Comparison of ENCODE assay signal across 23 cellular contexts in the genomic region with DNA sequence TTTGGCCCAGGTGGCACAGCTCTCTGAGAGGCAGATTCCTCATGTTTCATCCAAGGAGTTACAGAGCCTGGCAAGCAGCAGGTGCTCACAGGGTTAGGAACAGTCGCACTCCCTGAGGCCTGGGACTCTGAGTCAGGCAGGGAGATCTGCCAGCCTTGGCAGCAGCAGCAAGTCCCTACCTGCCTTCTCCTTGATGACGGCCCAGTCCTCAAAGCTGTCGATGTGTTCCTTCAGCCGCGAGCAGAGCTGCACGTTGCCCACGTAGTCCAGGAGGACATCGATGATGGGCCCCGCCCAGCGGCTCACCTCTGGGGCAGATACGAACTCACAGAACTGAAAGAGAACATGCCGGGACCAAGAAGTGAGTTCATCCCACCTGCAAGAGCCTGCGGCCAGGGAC. TPM values are rescaled to one million over a fixed set of nuclear protein-coding genes. Genes with fewer than 3 reads are reported as not detected.
DNase-seq lines count a peak whose midpoint lies in the region; ATAC-seq and TF ChIP-seq lines count a peak whose summit lies in the region.
"Had no signal": no experiment of that assay in that cellular context is flagged by ENCODE, and none has a peak within 500 bp of the region (broad histone marks: within the 10 kb centered on the region; RNA-seq: fewer than 3 reads in every experiment).

No MANE protein-coding gene starts in this region.

- peaks cover 0 to 69% of the 10 kb centered on the region in 2 donors for H3K36me3 ChIP-seq in gastroesophageal sphincter
- H3K36me3 ChIP-seq in gastrocnemius medialis: peaks cover 0 to 55% of the 10 kb centered on the region in 2 donors

- H3K27me3 ChIP-seq in gastroesophageal sphincter (peaks cover 9% of the 10 kb centered on the region), gastrocnemius medialis (no peaks in the 10 kb centered on the region)
- H3K27me3 ChIP-seq: testis had no signal

- H3K4me1 ChIP-seq in gastroesophageal sphincter (peaks cover 0 to 72% (median 9%) of the 10 kb centered on the region in 3 donors), gastrocnemius medialis (peaks cover 31 to 37% of the 10 kb centered on the region in 2 donors)
- H3K4me1 ChIP-seq: testis had no signal

- H3K4me1 Mint-ChIP-seq in activated CD4-positive, alpha-beta T cell treated with anti-CD3 and anti-CD28 coated beads, Interleukin-2, amount 10 ng/mL, durations not matched to agents 24 days and 14 days: peaks cover 21% of the 10 kb centered on the region
- peaks cover 30% of the 10 kb centered on the region for H3K4me1 Mint-ChIP-seq in activated CD8-positive, alpha-beta memory T cell treated with anti-CD3 and anti-CD28 coated beads, Interleukin-2, amount 10 ng/mL, durations not matched to agents 7 days and 5 days

- H3K27me3 Mint-ChIP-seq in activated CD4-positive, alpha-beta T cell treated with anti-CD3 and anti-CD28 coated beads, Interleukin-2, amount 10 ng/mL, durations not matched to agents 24 days and 14 days: no peaks in the 10 kb centered on the region
- H3K27me3 Mint-ChIP-seq in activated CD8-positive, alpha-beta memory T cell treated with anti-CD3 and anti-CD28 coated beads, Interleukin-2, amount 10 ng/mL, durations not matched to agents 7 days and 5 days: no peaks in the 10 kb centered on the region
- H3K27me3 Mint-ChIP-seq: activated naive CD8-positive, alpha-beta T cell treated with anti-CD3 and anti-CD28 coated beads, Interleukin-2, amount 10 ng/mL, durations not matched to agents 7 days and 5 days had no signal

- no peak for TF ChIP-seq EP300 in gastroesophageal sphincter (IDR thresholded peaks at IDR 0.05)

- in situ Hi-C loops in gastrocnemius medialis (cut with MboI; ENCODE audit: low sequenced_read_pairs in 4 of 4): no loop called here

- POLR2A ChIA-PET in RWPE1 (lab: Yijun Ruan, JAX; ENCODE audit: low non-redundant PET): interaction anchor here (0.6 to 0.9 kb wide), 2 partner anchors 9 to 128 kb away, joined by 3 to 5 read pairs; no protein-coding TSS in a partner anchor

- TF ChIP-seq CTCF in RWPE1 (conservative IDR thresholded peaks at IDR 0.05; ENCODE audit: low read depth): no peak
- TF ChIP-seq CTCF in gastroesophageal sphincter (IDR thresholded peaks at IDR 0.05): no peak
- TF ChIP-seq CTCF in gastrocnemius medialis (IDR thresholded peaks at IDR 0.05 in 4 of 5, conservative IDR thresholded peaks at IDR 0.05 in 1 of 5): no peak

- H3K27ac ChIP-seq in RWPE1 (peak overlapping the region; percentile 61), gastroesophageal sphincter (peak overlapping the region in 3 of 4 donors; percentile 32 to 72 (median 67)), gastrocnemius medialis (peak overlapping the region; percentile 97 to 100 (median 98))
- H3K27ac ChIP-seq: testis had no signal

- peak overlapping the region; percentile 32 for H3K4me3 Mint-ChIP-seq in activated CD4-positive, alpha-beta T cell treated with anti-CD3 and anti-CD28 coated beads, Interleukin-2, amount 10 ng/mL, durations not matched to agents 24 days and 14 days
- no peak overlapping the region for H3K4me3 Mint-ChIP-seq in activated CD8-positive, alpha-beta memory T cell treated with anti-CD3 and anti-CD28 coated beads, Interleukin-2, amount 10 ng/mL, durations not matched to agents 7 days and 5 days
- H3K4me3 Mint-ChIP-seq: activated B cell treated with CpG ODN at 0.5 μM for 24 hours; activated CD8-positive, alpha-beta T cell treated with anti-CD3 and anti-CD28 coated beads for 36 hours; activated naive CD8-positive, alpha-beta T cell treated with anti-CD3 and anti-CD28 coated beads, Interleukin-2, amount 10 ng/mL, durations not matched to agents 7 days and 5 days had no signal

- peaks cover 40% of the 10 kb centered on the region for H3K36me3 Mint-ChIP-seq in activated CD4-positive, alpha-beta T cell treated with anti-CD3 and anti-CD28 coated beads, Interleukin-2, amount 10 ng/mL, durations not matched to agents 24 days and 14 days (ENCODE audit: low read depth)
- peaks cover 57% of the 10 kb centered on the region for H3K36me3 Mint-ChIP-seq in activated CD8-positive, alpha-beta memory T cell treated with anti-CD3 and anti-CD28 coated beads, Interleukin-2, amount 10 ng/mL, durations not matched to agents 7 days and 5 days
- H3K36me3 Mint-ChIP-seq: brain had no signal

- intact Hi-C loops in activated CD4-positive, alpha-beta T cell treated with anti-CD3 and anti-CD28 coated beads, Interleukin-2, amount 10 ng/mL, durations not matched to agents 24 days and 14 days (cut with micrococcal nuclease): loop anchor here (5.0 kb wide), 1 partner anchor 245 kb away; no protein-coding TSS in a partner anchor
- intact Hi-C loops in gastrocnemius medialis (cut with DNase I; ENCODE audit: low total_unique reads): loop anchor here (5.0 kb wide), 1 partner anchor 235 kb away; the partner anchor contains the start of gene PPP4R4

- WGBS in gastroesophageal sphincter (ENCODE audit: low coverage in 1 of 2), 2 donors: no CpG with 5 or more reads among the region's 13 CpGs

- CTCF ChIA-PET in RWPE1 (lab: Yijun Ruan, JAX): interaction anchor here (0.6 to 2.2 kb wide), 7 partner anchors 11 to 723 kb away, joined by 3 to 11 read pairs (median 4); no protein-coding TSS in a partner anchor
- CTCF ChIA-PET in activated CD8-positive, alpha-beta memory T cell treated with anti-CD3 and anti-CD28 coated beads, Interleukin-2, amount 10 ng/mL, durations not matched to agents 7 days and 5 days (lab: Charles Lee): interaction anchor here (1.5 to 13.0 kb wide), 9 partner anchors 9 to 199 kb away, joined by 3 to 307 read pairs (median 84); partner anchors contain the start of genes ASB2, CCDC197 and OTUB2

- no peak overlapping the region for H3K27ac Mint-ChIP-seq in activated CD4-positive, alpha-beta T cell treated with anti-CD3 and anti-CD28 coated beads, Interleukin-2, amount 10 ng/mL, durations not matched to agents 24 days and 14 days
- H3K27ac Mint-ChIP-seq in activated CD8-positive, alpha-beta memory T cell treated with anti-CD3 and anti-CD28 coated beads, Interleukin-2, amount 10 ng/mL, durations not matched to agents 7 days and 5 days: no peak overlapping the region
- H3K27ac Mint-ChIP-seq: activated B cell treated with CpG ODN at 0.5 μM for 24 hours; activated CD8-positive, alpha-beta T cell treated with anti-CD3 and anti-CD28 coated beads for 36 hours; activated naive CD8-positive, alpha-beta T cell treated with anti-CD3 and anti-CD28 coated beads, Interleukin-2, amount 10 ng/mL, durations not matched to agents 7 days and 5 days; CD14-positive monocyte had no signal

- DNase-seq in activated CD4-positive, alpha-beta T cell treated with anti-CD3 and anti-CD28 coated beads, Interleukin-2, amount 10 ng/mL, durations not matched to agents 24 days and 14 days: no peak
- DNase-seq in activated CD4-positive, alpha-beta T cell treated with anti-CD3 and anti-CD28 coated beads for 1 hour: no peak
- DNase-seq in RWPE1 (ENCODE audit: low spot score): peak; percentile 81
- peak; percentile 87 to 95 for DNase-seq in gastrocnemius medialis
- no peak for DNase-seq in activated CD8-positive, alpha-beta memory T cell treated with anti-CD3 and anti-CD28 coated beads, Interleukin-2, amount 10 ng/mL, durations not matched to agents 7 days and 5 days
- no peak for DNase-seq in stimulated activated CD4-positive, alpha-beta T cell treated with anti-CD3 and anti-CD28 coated beads, Interleukin-12 subunit alpha, Interleukin-12 subunit beta, amount 100 ng/mL, for 4 hours
- DNase-seq in NCI-H187 treated with DMSO at 0.1 percent for 48 hours (lab: John Stamatoyannopoulos, UW): no peak
- DNase-seq: activated B cell treated with CpG ODN at 0.5 μM for 24 hours; activated CD8-positive, alpha-beta T cell treated with anti-CD3 and anti-CD28 coated beads for 36 hours; activated naive CD8-positive, alpha-beta T cell treated with anti-CD3 and anti-CD28 coated beads, Interleukin-2, amount 10 ng/mL, durations not matched to agents 7 days and 5 days; DMS153; NCI-H1930; NCI-H510A treated with DMSO at 0.1 percent for 48 hours; SIG-M5; testis had no signal

- no peak overlapping the region for H3K4me3 ChIP-seq in gastroesophageal sphincter
- no peak overlapping the region for H3K4me3 ChIP-seq in gastrocnemius medialis

- H3K9me3 ChIP-seq in gastroesophageal sphincter (no peaks in the 10 kb centered on the region), gastrocnemius medialis (no peaks in the 10 kb centered on the region)
- H3K9me3 ChIP-seq: testis had no signal

- TF ChIP-seq POLR2A in gastroesophageal sphincter (IDR thresholded peaks at IDR 0.05) (no peak), gastrocnemius medialis (IDR thresholded peaks at IDR 0.05) (no peak)

- H3K9me3 Mint-ChIP-seq in activated CD4-positive, alpha-beta T cell treated with anti-CD3 and anti-CD28 coated beads, Interleukin-2, amount 10 ng/mL, durations not matched to agents 24 days and 14 days: no peaks in the 10 kb centered on the region
- no peaks in the 10 kb centered on the region for H3K9me3 Mint-ChIP-seq in activated CD8-positive, alpha-beta memory T cell treated with anti-CD3 and anti-CD28 coated beads, Interleukin-2, amount 10 ng/mL, durations not matched to agents 7 days and 5 days (ENCODE audit: low read depth)
- H3K9me3 Mint-ChIP-seq: activated B cell treated with CpG ODN at 0.5 μM for 24 hours; activated CD8-positive, alpha-beta T cell treated with anti-CD3 and anti-CD28 coated beads for 36 hours; activated naive CD8-positive, alpha-beta T cell treated with anti-CD3 and anti-CD28 coated beads, Interleukin-2, amount 10 ng/mL, durations not matched to agents 7 days and 5 days had no signal

- no peak for ATAC-seq in gastroesophageal sphincter
- ATAC-seq in gastrocnemius medialis: peak; percentile 57 to 61
- ATAC-seq in activated CD8-positive, alpha-beta memory T cell treated with anti-CD3 and anti-CD28 coated beads, Interleukin-2, amount 10 ng/mL, durations not matched to agents 7 days and 5 days: no peak
- ATAC-seq: activated CD8-positive, alpha-beta T cell treated with anti-CD3 and anti-CD28 coated beads for 36 hours; left lobe of liver had no signal

RNA-seq across cellular contexts. Expression of gene FAM181A, which starts 10.4 kb away (rescaled TPM):
- total RNA-seq in activated CD4-positive, alpha-beta T cell treated with anti-CD3 and anti-CD28 coated beads, Interleukin-2, amount 10 ng/mL, durations not matched to agents 24 days and 14 days: not detected in 2 replicates
- not detected for total RNA-seq in gastroesophageal sphincter
- total RNA-seq in gastrocnemius medialis: not detected
- total RNA-seq in activated CD8-positive, alpha-beta memory T cell treated with anti-CD3 and anti-CD28 coated beads, Interleukin-2, amount 10 ng/mL, durations not matched to agents 7 days and 5 days: not detected
- total RNA-seq: activated B cell treated with CpG ODN at 0.5 μM for 24 hours; activated CD8-positive, alpha-beta T cell treated with anti-CD3 and anti-CD28 coated beads for 36 hours; activated naive CD8-positive, alpha-beta T cell treated with anti-CD3 and anti-CD28 coated beads, Interleukin-2, amount 10 ng/mL, durations not matched to agents 7 days and 5 days; endothelial cell of umbilical vein; left lobe of liver; renal cortical epithelial cell; T-helper 2 cell treated with Interferon-gamma antibody and Interleukin-4, amounts not matched to agents 100 ng/mL and 5 ng/mL, for 36 hours had no signal

RNA-seq across cellular contexts. Expression of gene ASB2, which starts 38.9 kb away (rescaled TPM):
- total RNA-seq in activated CD4-positive, alpha-beta T cell treated with anti-CD3 and anti-CD28 coated beads, Interleukin-2, amount 10 ng/mL, durations not matched to agents 24 days and 14 days: 21.1 and 21.6 TPM in 2 replicates
- total RNA-seq in gastroesophageal sphincter (100 to 1,000 TPM; 118 to 208 (median 120) TPM), gastrocnemius medialis (100 to 1,000 TPM; 335 to 819 (median 539) TPM)
- total RNA-seq in activated CD8-positive, alpha-beta memory T cell treated with anti-CD3 and anti-CD28 coated beads, Interleukin-2, amount 10 ng/mL, durations not matched to agents 7 days and 5 days: 100 to 1,000 TPM; 116 to 177 TPM
- total RNA-seq: endothelial cell of umbilical vein had no signal

RNA-seq across cellular contexts. Expression of gene CCDC197, which starts 59.6 kb away (rescaled TPM):
- total RNA-seq in activated CD4-positive, alpha-beta T cell treated with anti-CD3 and anti-CD28 coated beads, Interleukin-2, amount 10 ng/mL, durations not matched to agents 24 days and 14 days: not detected in 2 replicates
- total RNA-seq in gastroesophageal sphincter (not detected), gastrocnemius medialis (under 1 TPM in 2 of 4 donors, not detected in 2; 0.56 to 0.61 TPM)
- total RNA-seq in activated CD8-positive, alpha-beta memory T cell treated with anti-CD3 and anti-CD28 coated beads, Interleukin-2, amount 10 ng/mL, durations not matched to agents 7 days and 5 days: under 1 TPM in 1 of 2 experiments, not detected in 1; 0.14 TPM
- total RNA-seq: activated B cell treated with CpG ODN at 0.5 μM for 24 hours; activated CD8-positive, alpha-beta T cell treated with anti-CD3 and anti-CD28 coated beads for 36 hours; endothelial cell of umbilical vein; frontal cortex; left lobe of liver; renal cortical epithelial cell; T-helper 2 cell treated with Interferon-gamma antibody and Interleukin-4, amounts not matched to agents 100 ng/mL and 5 ng/mL, for 36 hours had no signal

Comparison
In these comparisons a context has a peak if more than half of its experiments do, and no peak if none do; other contexts are left out.
1. DNase-seq: peak in RWPE1 (single experiment) and gastrocnemius medialis (2 of 2); none in activated CD4-positive, alpha-beta T cell treated with anti-CD3 and anti-CD28 coated beads, Interleukin-2, amount 10 ng/mL, durations not matched to agents 24 days and 14 days (single experiment), activated CD4-positive, alpha-beta T cell treated with anti-CD3 and anti-CD28 coated beads for 1 hour (single experiment), activated CD8-positive, alpha-beta memory T cell treated with anti-CD3 and anti-CD28 coated beads, Interleukin-2, amount 10 ng/mL, durations not matched to agents 7 days and 5 days (single experiment), stimulated activated CD4-positive, alpha-beta T cell treated with anti-CD3 and anti-CD28 coated beads, Interleukin-12 subunit alpha, Interleukin-12 subunit beta, amount 100 ng/mL, for 4 hours (single experiment) and NCI-H187 treated with DMSO at 0.1 percent for 48 hours (single experiment).
2. ATAC-seq: peak in gastrocnemius medialis (2 of 2); none in gastroesophageal sphincter (single experiment) and activated CD8-positive, alpha-beta memory T cell treated with anti-CD3 and anti-CD28 coated beads, Interleukin-2, amount 10 ng/mL, durations not matched to agents 7 days and 5 days (single experiment).
3. Peak in every context shown above with its lines, with median percentiles within 50 percentile points of each other: H3K27ac ChIP-seq.